1 cellular context compared by ENCODE assay signal in the genomic region with DNA sequence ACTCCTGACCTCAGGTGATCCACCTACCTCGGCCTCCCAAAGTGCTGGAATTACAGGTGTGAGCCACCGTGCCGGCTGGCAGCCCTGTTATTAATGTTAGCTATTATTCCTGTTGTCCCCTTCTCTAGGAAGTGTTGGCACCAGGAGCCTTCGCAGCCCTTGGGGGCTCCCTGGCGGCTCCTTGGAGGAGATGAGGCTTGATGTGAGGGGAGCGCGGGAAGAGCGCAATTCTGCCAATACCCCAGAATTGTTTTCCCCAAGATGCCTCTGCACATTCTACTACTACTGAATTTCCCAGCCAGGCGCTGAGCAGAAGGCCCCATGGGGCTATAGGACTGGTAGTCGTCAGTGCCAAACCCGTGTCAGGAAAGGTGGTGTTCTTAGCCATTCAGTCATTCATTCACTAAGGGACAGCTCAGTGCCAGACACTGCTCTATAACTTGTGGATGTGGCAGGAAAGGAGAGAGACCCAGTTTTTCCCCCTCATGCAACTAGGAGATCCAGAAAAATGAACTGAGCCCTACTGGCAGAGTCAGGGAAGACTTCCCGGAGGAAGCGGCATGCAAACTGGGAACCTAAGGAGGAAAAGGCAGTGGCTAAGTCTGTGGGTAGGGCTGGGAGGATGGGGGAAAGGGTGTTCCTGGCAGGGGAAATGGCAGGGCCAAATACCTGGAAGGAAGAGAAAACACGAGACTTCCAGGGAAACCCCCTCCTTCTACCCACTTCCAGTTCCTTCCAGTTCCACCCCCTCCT.
TF ChIP-seq lines count a peak whose summit lies in the region.

No MANE protein-coding gene starts in this region.

TF ChIP-seq in SK-N-SH treated with all-trans-retinoic acid at 6 μM for 48 hours, 23 proteins besides CTCF, POLR2A, EP300 and RAD21 (continued from another document):
- TF ChIP-seq, protein P1, sequence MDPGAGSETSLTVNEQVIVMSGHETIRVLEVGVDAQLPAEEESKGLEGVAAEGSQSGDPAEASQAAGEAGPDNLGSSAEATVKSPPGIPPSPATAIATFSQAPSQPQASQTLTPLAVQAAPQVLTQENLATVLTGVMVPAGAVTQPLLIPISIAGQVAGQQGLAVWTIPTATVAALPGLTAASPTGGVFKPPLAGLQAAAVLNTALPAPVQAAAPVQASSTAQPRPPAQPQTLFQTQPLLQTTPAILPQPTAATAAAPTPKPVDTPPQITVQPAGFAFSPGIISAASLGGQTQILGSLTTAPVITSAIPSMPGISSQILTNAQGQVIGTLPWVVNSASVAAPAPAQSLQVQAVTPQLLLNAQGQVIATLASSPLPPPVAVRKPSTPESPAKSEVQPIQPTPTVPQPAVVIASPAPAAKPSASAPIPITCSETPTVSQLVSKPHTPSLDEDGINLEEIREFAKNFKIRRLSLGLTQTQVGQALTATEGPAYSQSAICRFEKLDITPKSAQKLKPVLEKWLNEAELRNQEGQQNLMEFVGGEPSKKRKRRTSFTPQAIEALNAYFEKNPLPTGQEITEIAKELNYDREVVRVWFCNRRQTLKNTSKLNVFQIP (CRISPR knock-in tag; IDR thresholded peaks at IDR 0.05; ENCODE audit: borderline replicate concordance, low read depth) = no peak
